Comparison of ENCODE assay signal across 14 cellular contexts in the genomic region with DNA sequence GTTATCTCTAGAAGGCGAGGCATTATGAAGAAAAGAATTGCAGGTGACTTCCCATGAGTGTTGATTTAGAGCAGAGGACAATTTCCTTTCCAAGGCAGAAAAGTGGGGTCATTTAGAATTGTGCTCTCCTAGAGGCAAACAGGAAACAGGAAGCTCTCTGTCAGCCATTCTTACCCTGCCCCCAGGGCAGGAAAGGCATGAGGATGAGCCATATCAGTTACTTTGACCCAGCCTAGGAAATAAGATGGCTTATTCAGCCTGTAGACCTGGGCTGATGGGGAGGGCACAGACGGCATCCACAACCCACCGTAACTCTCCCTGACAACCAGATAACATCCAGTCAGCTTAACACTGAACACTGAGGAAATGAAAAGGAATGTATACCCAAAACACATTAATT.
DNase-seq lines count a peak whose midpoint lies in the region; ATAC-seq lines count a peak whose summit lies in the region.
"Had no signal": no experiment of that assay in that cellular context is flagged by ENCODE, and none has a peak within 500 bp of the region (broad histone marks: within the 10 kb centered on the region; RNA-seq: fewer than 3 reads in every experiment).

No MANE protein-coding gene starts in this region.

- DNase-seq in DMS53 (lab: John Stamatoyannopoulos, UW) (peak; percentile 71), Kasumi-1 (lab: John Stamatoyannopoulos, UW) (peak; percentile 53 to 69), amniotic epithelial cell (ENCODE audit: low read depth) (peak; percentile 15), lung microvascular endothelial cell (ENCODE audit: low read depth in 2 of 2) (peak; percentile 78 to 80), NCI-H524 treated with DMSO at 0.1 percent for 48 hours (lab: John Stamatoyannopoulos, UW) (no peak), sciatic nerve (ENCODE audit: low spot score) (no peak)
- DNase-seq: activated T-cell treated with anti-CD3 and anti-CD28 coated beads, Interleukin-2, amount 50 U/mL, for 1 hour; CD4-positive, alpha-beta memory T cell; NCI-H2029; stimulated activated CD4-positive, alpha-beta T cell treated with anti-CD3 and anti-CD28 coated beads, Interleukin-4, amount 100 ng/mL, for 24 hours had no signal

- no peak for ATAC-seq in HG03571 (IDR thresholded peaks at IDR 0.05; ENCODE audit: unreplicated experiment)
- ATAC-seq in sciatic nerve = no peak
- ATAC-seq in HG02763 (IDR thresholded peaks at IDR 0.05; ENCODE audit: unreplicated experiment) = no peak
- ATAC-seq: gastroesophageal sphincter, Panc1 had no signal

- intact Hi-C loops in sciatic nerve (cut with DNase I) = no loop called here

Comparison
In these comparisons a context has a peak if more than half of its experiments do, and no peak if none do; other contexts are left out.
1. DNase-seq: peak in DMS53 (single experiment), Kasumi-1 (2 of 2), amniotic epithelial cell (single experiment) and lung microvascular endothelial cell (2 of 2); none in NCI-H524 treated with DMSO at 0.1 percent for 48 hours (single experiment) and sciatic nerve (single experiment).